In genomic region chr11:9267680-9268079, GRCh38 we compare ENCODE assay signal across 2 cellular contexts.
TF ChIP-seq lines count a peak whose summit lies in the region.

No MANE protein-coding gene starts in this region.

TF ChIP-seq in HepG2, 621 proteins besides CTCF, POLR2A, EP300 and RAD21:
- TF ChIP-seq CREB3 (CRISPR knock-in tag; IDR thresholded peaks at IDR 0.05) (no peak), ZNF576 (CRISPR knock-in tag; IDR thresholded peaks at IDR 0.05) (no peak), IRF2 (CRISPR knock-in tag; IDR thresholded peaks at IDR 0.05) (no peak), LBX2 (CRISPR knock-in tag; IDR thresholded peaks at IDR 0.05; ENCODE audit: borderline replicate concordance) (no peak), RFXANK (CRISPR knock-in tag; IDR thresholded peaks at IDR 0.05) (no peak), TARDBP (CRISPR knock-in tag; IDR thresholded peaks at IDR 0.05) (no peak), RORA (CRISPR knock-in tag; IDR thresholded peaks at IDR 0.05) (no peak)
TF ChIP-seq in HepG2: peak in this region for 0.

TF ChIP-seq in K562, 482 proteins besides CTCF, POLR2A, EP300 and RAD21:
- TF ChIP-seq SP1 (CRISPR knock-in tag; IDR thresholded peaks at IDR 0.05) (no peak), ZNF764 (CRISPR knock-in tag; IDR thresholded peaks at IDR 0.05; ENCODE audit: low read depth) (no peak), HDAC6 (IDR thresholded peaks at IDR 0.05; ENCODE audit: low read depth, low read length) (no peak), NCOR1 (IDR thresholded peaks at IDR 0.05) (no peak), KLF16 (IDR thresholded peaks at IDR 0.05) (no peak), ZNF217 (CRISPR knock-in tag; IDR thresholded peaks at IDR 0.05) (no peak)
